In the genomic region with DNA sequence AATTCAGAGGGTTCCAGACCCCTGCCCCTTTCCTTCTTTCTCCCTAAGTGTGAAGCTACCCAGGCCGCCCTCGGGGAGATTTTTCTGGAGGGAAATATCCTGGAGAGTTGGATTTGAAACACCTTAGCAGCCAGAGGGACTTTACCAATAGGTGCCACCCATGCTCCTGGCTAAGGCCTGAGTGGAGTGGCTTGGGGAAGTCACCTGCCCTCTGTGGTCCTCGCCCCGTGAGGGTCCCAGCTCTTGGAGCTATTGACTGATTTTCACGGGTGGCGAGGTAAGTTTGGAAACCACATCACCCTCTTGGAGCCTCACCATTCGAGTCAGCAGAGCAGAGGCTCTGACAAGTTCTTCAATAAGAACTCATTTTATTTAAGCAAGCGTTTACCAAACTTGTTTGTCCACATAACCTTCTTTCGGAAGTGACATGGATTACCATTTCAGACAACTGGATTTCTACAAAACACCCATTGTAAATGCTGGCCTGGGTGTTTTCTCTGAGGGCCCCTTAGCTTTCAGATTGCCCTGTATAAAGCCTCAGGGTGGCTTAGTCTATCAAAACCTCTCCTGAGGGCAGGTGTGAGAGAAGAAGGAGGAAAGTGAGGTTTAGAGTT, we compare ENCODE assay signal across 3 cellular contexts.
TF ChIP-seq lines count a peak whose summit lies in the region.

No MANE protein-coding gene starts in this region.

TF ChIP-seq in SK-N-SH, 30 proteins besides CTCF, POLR2A, EP300 and RAD21 (continues in another document):
- TF ChIP-seq, protein P1, sequence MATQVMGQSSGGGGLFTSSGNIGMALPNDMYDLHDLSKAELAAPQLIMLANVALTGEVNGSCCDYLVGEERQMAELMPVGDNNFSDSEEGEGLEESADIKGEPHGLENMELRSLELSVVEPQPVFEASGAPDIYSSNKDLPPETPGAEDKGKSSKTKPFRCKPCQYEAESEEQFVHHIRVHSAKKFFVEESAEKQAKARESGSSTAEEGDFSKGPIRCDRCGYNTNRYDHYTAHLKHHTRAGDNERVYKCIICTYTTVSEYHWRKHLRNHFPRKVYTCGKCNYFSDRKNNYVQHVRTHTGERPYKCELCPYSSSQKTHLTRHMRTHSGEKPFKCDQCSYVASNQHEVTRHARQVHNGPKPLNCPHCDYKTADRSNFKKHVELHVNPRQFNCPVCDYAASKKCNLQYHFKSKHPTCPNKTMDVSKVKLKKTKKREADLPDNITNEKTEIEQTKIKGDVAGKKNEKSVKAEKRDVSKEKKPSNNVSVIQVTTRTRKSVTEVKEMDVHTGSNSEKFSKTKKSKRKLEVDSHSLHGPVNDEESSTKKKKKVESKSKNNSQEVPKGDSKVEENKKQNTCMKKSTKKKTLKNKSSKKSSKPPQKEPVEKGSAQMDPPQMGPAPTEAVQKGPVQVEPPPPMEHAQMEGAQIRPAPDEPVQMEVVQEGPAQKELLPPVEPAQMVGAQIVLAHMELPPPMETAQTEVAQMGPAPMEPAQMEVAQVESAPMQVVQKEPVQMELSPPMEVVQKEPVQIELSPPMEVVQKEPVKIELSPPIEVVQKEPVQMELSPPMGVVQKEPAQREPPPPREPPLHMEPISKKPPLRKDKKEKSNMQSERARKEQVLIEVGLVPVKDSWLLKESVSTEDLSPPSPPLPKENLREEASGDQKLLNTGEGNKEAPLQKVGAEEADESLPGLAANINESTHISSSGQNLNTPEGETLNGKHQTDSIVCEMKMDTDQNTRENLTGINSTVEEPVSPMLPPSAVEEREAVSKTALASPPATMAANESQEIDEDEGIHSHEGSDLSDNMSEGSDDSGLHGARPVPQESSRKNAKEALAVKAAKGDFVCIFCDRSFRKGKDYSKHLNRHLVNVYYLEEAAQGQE (IDR thresholded peaks at IDR 0.05; ENCODE audit: low read depth, low read length), result no peak
- TF ChIP-seq TEAD4 (IDR thresholded peaks at IDR 0.05; ENCODE audit: borderline replicate concordance, insufficient read depth) (no peak), RXRA (IDR thresholded peaks at IDR 0.05; ENCODE audit: borderline replicate concordance, low read depth) (no peak), USF2 (IDR thresholded peaks at IDR 0.05; ENCODE audit: borderline replicate concordance, low read depth, low read length) (no peak), CHD2 (IDR thresholded peaks at IDR 0.05; ENCODE audit: low read length, partially characterized antibody) (no peak), MAX (IDR thresholded peaks at IDR 0.05; ENCODE audit: low read depth) (no peak), IRF3 (IDR thresholded peaks at IDR 0.05; ENCODE audit: low read depth, low read length) (no peak), MEF2A (IDR thresholded peaks at IDR 0.05; ENCODE audit: borderline replicate concordance, low read depth) (no peak), GABPA (IDR thresholded peaks at IDR 0.05; ENCODE audit: low read depth) (no peak), RFX5 (IDR thresholded peaks at IDR 0.05; ENCODE audit: low read length) (no peak)

TF ChIP-seq in SK-N-SH treated with all-trans-retinoic acid at 6 μM for 48 hours, 23 proteins besides CTCF, POLR2A, EP300 and RAD21 (continues in another document):
- TF ChIP-seq CREB5 (CRISPR knock-in tag; IDR thresholded peaks at IDR 0.05; ENCODE audit: low read depth) (no peak), TSHZ2 (CRISPR knock-in tag; IDR thresholded peaks at IDR 0.05) (no peak), ZNF565 (CRISPR knock-in tag; conservative IDR thresholded peaks at IDR 0.05; ENCODE audit: low read depth) (no peak), TOX (CRISPR knock-in tag; IDR thresholded peaks at IDR 0.05; ENCODE audit: borderline replicate concordance) (no peak), POU6F1 (CRISPR knock-in tag; IDR thresholded peaks at IDR 0.05; ENCODE audit: borderline replicate concordance, low read depth) (no peak), CSDC2 (CRISPR knock-in tag; IDR thresholded peaks at IDR 0.05) (no peak), OSR1 (CRISPR knock-in tag; IDR thresholded peaks at IDR 0.05) (no peak), SNAI2 (CRISPR knock-in tag; IDR thresholded peaks at IDR 0.05) (no peak), RARB (CRISPR knock-in tag; IDR thresholded peaks at IDR 0.05) (no peak), ZNF70 (CRISPR knock-in tag; IDR thresholded peaks at IDR 0.05) (no peak), BACH2 (CRISPR knock-in tag; IDR thresholded peaks at IDR 0.05; ENCODE audit: borderline replicate concordance) (no peak), ESRRG (CRISPR knock-in tag; IDR thresholded peaks at IDR 0.05) (no peak)
- TF ChIP-seq, protein P2, sequence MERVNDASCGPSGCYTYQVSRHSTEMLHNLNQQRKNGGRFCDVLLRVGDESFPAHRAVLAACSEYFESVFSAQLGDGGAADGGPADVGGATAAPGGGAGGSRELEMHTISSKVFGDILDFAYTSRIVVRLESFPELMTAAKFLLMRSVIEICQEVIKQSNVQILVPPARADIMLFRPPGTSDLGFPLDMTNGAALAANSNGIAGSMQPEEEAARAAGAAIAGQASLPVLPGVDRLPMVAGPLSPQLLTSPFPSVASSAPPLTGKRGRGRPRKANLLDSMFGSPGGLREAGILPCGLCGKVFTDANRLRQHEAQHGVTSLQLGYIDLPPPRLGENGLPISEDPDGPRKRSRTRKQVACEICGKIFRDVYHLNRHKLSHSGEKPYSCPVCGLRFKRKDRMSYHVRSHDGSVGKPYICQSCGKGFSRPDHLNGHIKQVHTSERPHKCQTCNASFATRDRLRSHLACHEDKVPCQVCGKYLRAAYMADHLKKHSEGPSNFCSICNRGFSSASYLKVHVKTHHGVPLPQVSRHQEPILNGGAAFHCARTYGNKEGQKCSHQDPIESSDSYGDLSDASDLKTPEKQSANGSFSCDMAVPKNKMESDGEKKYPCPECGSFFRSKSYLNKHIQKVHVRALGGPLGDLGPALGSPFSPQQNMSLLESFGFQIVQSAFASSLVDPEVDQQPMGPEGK (CRISPR knock-in tag; IDR thresholded peaks at IDR 0.05; ENCODE audit: borderline replicate concordance), result no peak

TF ChIP-seq in IMR-90, 13 proteins besides CTCF, POLR2A, EP300 and RAD21:
- TF ChIP-seq RFX5 (IDR thresholded peaks at IDR 0.05; ENCODE audit: low read depth, low read length) (no peak), MAZ (IDR thresholded peaks at IDR 0.05; ENCODE audit: borderline replicate concordance, low read depth, low read length) (no peak), RCOR1 (IDR thresholded peaks at IDR 0.05; ENCODE audit: insufficient replicate concordance, low read length) (no peak), MAFK (IDR thresholded peaks at IDR 0.05; ENCODE audit: low read depth, low read length) (no peak), NFE2L2 (IDR thresholded peaks at IDR 0.05; ENCODE audit: low read depth, low read length) (no peak), CHD1 (IDR thresholded peaks at IDR 0.05; ENCODE audit: low read depth, low read length) (no peak), USF2 (IDR thresholded peaks at IDR 0.05; ENCODE audit: low read depth, low read length) (no peak), CEBPB (IDR thresholded peaks at IDR 0.05; ENCODE audit: low read depth, low read length) (no peak), SMC3 (IDR thresholded peaks at IDR 0.05; ENCODE audit: low read depth, low read length) (no peak), MXI1 (IDR thresholded peaks at IDR 0.05; ENCODE audit: borderline replicate concordance, low read depth, low read length) (no peak), FOS (IDR thresholded peaks at IDR 0.05; ENCODE audit: low read depth, low read length) (no peak), ELK1 (IDR thresholded peaks at IDR 0.05; ENCODE audit: borderline replicate concordance, low read depth, low read length) (no peak), BHLHE40 (IDR thresholded peaks at IDR 0.05; ENCODE audit: low read depth, low read length) (no peak)
